ENCODE assay signal across 14 cellular contexts in genomic region chr15:93862791-93863190, GRCh38.
DNase-seq lines count a peak whose midpoint lies in the region; ATAC-seq and TF ChIP-seq lines count a peak whose summit lies in the region.
"Had no signal": no experiment of that assay in that cellular context is flagged by ENCODE, and none has a peak within 500 bp of the region (broad histone marks: within the 10 kb centered on the region; RNA-seq: fewer than 3 reads in every experiment).

No MANE protein-coding gene starts in this region.

- no peak overlapping the region for H2BK12ac ChIP-seq in trophoblast cell (ENCODE audit: low read length)

- no peaks in the 10 kb centered on the region for H3K79me1 ChIP-seq in trophoblast cell (ENCODE audit: low read length)

- H3K4me1 ChIP-seq in heart left ventricle (peaks cover 0 to 35% (median 0%) of the 10 kb centered on the region in 12 donors), trophoblast cell (ENCODE audit: control insufficient read depth in 1 of 2, insufficient read depth in 2 of 2, low read length in 2 of 2) (no peaks in the 10 kb centered on the region)

- no peak overlapping the region for H3K9ac ChIP-seq in trophoblast cell (ENCODE audit: low read length)

- no peak overlapping the region for H3K4me2 ChIP-seq in trophoblast cell (ENCODE audit: low read length)
- H3K4me2 ChIP-seq: PC-9 had no signal

- H4K8ac ChIP-seq in trophoblast cell (ENCODE audit: low read depth, low read length), result no peak overlapping the region

- H2BK120ac ChIP-seq in trophoblast cell (ENCODE audit: insufficient read depth, low read length, poor library complexity), result no peak overlapping the region

- H3K79me2 ChIP-seq in trophoblast cell (ENCODE audit: control insufficient read depth, insufficient read depth, low read length, poor library complexity), result no peaks in the 10 kb centered on the region

- H3K27ac ChIP-seq in heart left ventricle (peak overlapping the region in 4 of 12 donors; percentile 38 to 82 (median 65)), trophoblast cell (ENCODE audit: low read depth, low read length) (no peak overlapping the region)
- H3K27ac ChIP-seq: ovary, PC-9 had no signal

- in situ Hi-C loops in G401 (cut with HindIII; ENCODE audit: low sequenced_read_pairs), result no loop called here

- H3K36me3 ChIP-seq in heart left ventricle (no peaks in the 10 kb centered on the region), trophoblast cell (ENCODE audit: control insufficient read depth in 1 of 2, insufficient read depth in 2 of 2, low read length in 2 of 2) (no peaks in the 10 kb centered on the region)
- H3K36me3 ChIP-seq: ovary had no signal

- H2AK5ac ChIP-seq in trophoblast cell (ENCODE audit: low read length), result no peak overlapping the region

- peak overlapping the region in 1 of 12 donors; percentile 6 for H3K4me3 ChIP-seq in heart left ventricle
- H3K4me3 ChIP-seq in trophoblast cell (ENCODE audit: low read depth, low read length), result no peak overlapping the region
- H3K4me3 ChIP-seq: ovary, PC-9 had no signal

- no peaks in the 10 kb centered on the region for H3K27me3 ChIP-seq in heart left ventricle
- no peaks in the 10 kb centered on the region for H3K27me3 ChIP-seq in trophoblast cell (ENCODE audit: insufficient read depth, low read length)
- H3K27me3 ChIP-seq: ovary had no signal

- TF ChIP-seq CTCF in heart left ventricle (IDR thresholded peaks at IDR 0.05), result no peak

- no peak overlapping the region for H4K12ac ChIP-seq in trophoblast cell (ENCODE audit: low read depth, low read length)

- H3K23ac ChIP-seq in trophoblast cell (ENCODE audit: low read length), result no peak overlapping the region

- no peak overlapping the region for H3K14ac ChIP-seq in trophoblast cell (ENCODE audit: low read length)

- no peak overlapping the region for H3K4ac ChIP-seq in trophoblast cell (ENCODE audit: low read depth, low read length)

- peak; percentile 0 for DNase-seq in G401 (ENCODE audit: low spot score)
- DNase-seq in SKM-1 treated with dmso at 0.1 percent for 144 hours (lab: John Stamatoyannopoulos, UW; ENCODE audit: unreplicated experiment), result peak; percentile 93
- peak in 3 of 5 donors; percentile 29 to 50 (median 38) for DNase-seq in heart left ventricle
- DNase-seq in trophoblast cell, result peak; percentile 3 to 34
- no peak for DNase-seq in HUDEP-2 (lab: John Stamatoyannopoulos, UW; ENCODE audit: unreplicated experiment in 76 of 76)
- DNase-seq in NCI-H2107 (lab: John Stamatoyannopoulos, UW), result no peak
- DNase-seq: activated CD8-positive, alpha-beta memory T cell treated with anti-CD3 and anti-CD28 coated beads, Interleukin-2, amount 10 ng/mL, durations not matched to agents 7 days and 5 days; activated naive CD8-positive, alpha-beta T cell treated with anti-CD3 and anti-CD28 coated beads, Interleukin-2, amount 50 U/mL, for 24 hours; ovary; PC-9; stimulated activated CD4-positive, alpha-beta T cell treated with anti-CD3 and anti-CD28 coated beads, Interleukin-1b, Interleukin-23, amount 100 ng/mL, for 48 hours had no signal

- TF ChIP-seq POLR2A in heart left ventricle (IDR thresholded peaks at IDR 0.05), result no peak

- intact Hi-C loops in heart left ventricle (cut with DNase I), result loop anchor here in 1 of 10 donors (10.0 kb wide), 1 partner anchor 828 kb away; no protein-coding TSS in a partner anchor

- H3K18ac ChIP-seq in trophoblast cell (ENCODE audit: low read length), result no peak overlapping the region

- no peak overlapping the region for H2AFZ ChIP-seq in trophoblast cell (ENCODE audit: insufficient read depth, low read length, poor library complexity)
- H2AFZ ChIP-seq: PC-9 had no signal

- WGBS in heart left ventricle, 4 donors, result 59 to 72% (median 70%) methylated on average over 7 of the region's 7 CpGs
- no CpG with 5 or more reads among the region's 7 CpGs for WGBS in trophoblast cell (ENCODE audit: extremely low coverage, insufficient coverage, insufficient read length)

- ATAC-seq in heart left ventricle, result peak; percentile 28 to 82 (median 51)
- ATAC-seq in GM21515 (IDR thresholded peaks at IDR 0.05; ENCODE audit: unreplicated experiment), result no peak
- no peak for ATAC-seq in HG03108 (IDR thresholded peaks at IDR 0.05; ENCODE audit: unreplicated experiment)
- ATAC-seq: activated CD8-positive, alpha-beta memory T cell treated with anti-CD3 and anti-CD28 coated beads, Interleukin-2, amount 10 ng/mL, durations not matched to agents 7 days and 5 days; activated naive CD8-positive, alpha-beta T cell treated with anti-CD3 and anti-CD28 coated beads, Interleukin-2, amount 50 U/mL, for 24 hours; stimulated activated memory B cell treated with anti-CD40 and anti-IgM and Interleukin-4, amounts not matched to agents 10 μg/mL and 1 μg/mL and 100 μg/mL, for 72 hours had no signal

- H3K9me3 ChIP-seq in heart left ventricle (no peaks in the 10 kb centered on the region), trophoblast cell (ENCODE audit: insufficient read depth, low read depth, low read length) (no peaks in the 10 kb centered on the region)
- H3K9me3 ChIP-seq: ovary had no signal

- no peak overlapping the region for H4K91ac ChIP-seq in trophoblast cell (ENCODE audit: low read depth, low read length)

- H2BK5ac ChIP-seq in trophoblast cell (ENCODE audit: low read depth, low read length, poor library complexity), result no peak overlapping the region

Comparison
In these comparisons a context has a peak if more than half of its experiments do, and no peak if none do; other contexts are left out.
1. DNase-seq: peak in G401 (single experiment), SKM-1 treated with dmso at 0.1 percent for 144 hours (single experiment), heart left ventricle (3 of 5) and trophoblast cell (2 of 2); none in HUDEP-2 (0 of 76) and NCI-H2107 (single experiment).
2. ATAC-seq: peak in heart left ventricle (4 of 4); none in GM21515 (single experiment) and HG03108 (single experiment).